In the genomic region with DNA sequence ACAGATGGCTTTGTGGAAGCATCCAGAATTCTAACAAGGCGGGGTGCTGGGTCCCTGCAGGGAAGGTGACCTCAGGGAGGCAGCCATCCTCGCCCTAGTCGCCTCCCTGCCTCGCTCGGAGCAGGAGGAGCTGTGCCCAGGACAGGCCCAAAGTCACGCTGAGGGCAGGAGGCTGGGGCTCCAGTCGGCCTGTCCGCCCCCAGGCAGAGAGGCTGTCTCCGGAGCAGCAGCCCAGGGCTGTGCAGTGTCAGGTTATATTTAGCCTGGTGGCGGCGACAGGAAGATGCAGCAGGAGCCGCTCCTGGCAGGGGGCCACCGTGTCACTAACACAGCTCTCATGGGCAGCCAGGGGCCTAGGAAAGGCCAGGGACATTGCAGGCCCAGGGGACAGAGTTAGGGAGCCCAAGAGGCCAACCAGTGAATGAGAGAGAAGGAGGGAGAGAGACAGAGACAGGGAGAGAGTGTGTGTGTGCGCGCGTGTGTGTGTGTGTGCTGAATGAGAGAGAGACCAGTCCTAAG, we compare ENCODE assay signal across 11 cellular contexts. TPM values are rescaled to one million over a fixed set of nuclear protein-coding genes. Genes with fewer than 3 reads are reported as not detected.
DNase-seq lines count a peak whose midpoint lies in the region; TF ChIP-seq lines count a peak whose summit lies in the region.
"Had no signal": no experiment of that assay in that cellular context is flagged by ENCODE, and none has a peak within 500 bp of the region (broad histone marks: within the 10 kb centered on the region; RNA-seq: fewer than 3 reads in every experiment).

No MANE protein-coding gene starts in this region.

- H3K27me3 Mint-ChIP-seq in chondrocyte (ENCODE audit: low read depth) (peaks cover 33% of the 10 kb centered on the region), nephron (ENCODE audit: low read depth) (peaks cover 5% of the 10 kb centered on the region)

- in situ Hi-C loops in brain microvascular endothelial cell (cut with HindIII; ENCODE audit: low pct_ligation_motif_present, low sequenced_read_pairs), result no loop called here

- H3K4me3 ChIP-seq in H7 (ENCODE audit: insufficient read depth, low read depth, low read length) (no peak overlapping the region), brain microvascular endothelial cell (ENCODE audit: low read depth, low read length) (no peak overlapping the region), coronary artery (no peak overlapping the region)
- H3K4me3 ChIP-seq: pancreas had no signal

- H3K36me3 Mint-ChIP-seq in chondrocyte (ENCODE audit: low read depth) (no peaks in the 10 kb centered on the region), nephron (ENCODE audit: low read depth) (no peaks in the 10 kb centered on the region)

- H3K4me3 Mint-ChIP-seq in chondrocyte (ENCODE audit: unreplicated experiment) (no peak overlapping the region), nephron (peak overlapping the region in 1 of 3 experiments; percentile 27)

- H3K27ac ChIP-seq in brain microvascular endothelial cell (no peak overlapping the region), coronary artery (no peak overlapping the region)
- H3K27ac ChIP-seq: pancreas had no signal

- H3K27me3 ChIP-seq in H7 (ENCODE audit: control insufficient read depth, insufficient read depth, low read length) (no peaks in the 10 kb centered on the region), brain microvascular endothelial cell (replicated peaks) (peaks cover 37% of the 10 kb centered on the region)
- H3K27me3 ChIP-seq: pancreas had no signal

- peak; percentile 25 for TF ChIP-seq CTCF in chondrocyte (IDR thresholded peaks at IDR 0.05)
- TF ChIP-seq CTCF in nephron (IDR thresholded peaks at IDR 0.05; ENCODE audit: unreplicated experiment in 3 of 3), result no peak
- TF ChIP-seq CTCF in brain microvascular endothelial cell (IDR thresholded peaks at IDR 0.05; ENCODE audit: low read depth, low read length, missing control alignments), result no peak
- no peak for TF ChIP-seq CTCF in coronary artery (IDR thresholded peaks at IDR 0.05)

- peak; percentile 88 for DNase-seq in H7
- peak; percentile 65 for DNase-seq in NCI-H2227 treated with DMSO at 0.1 percent for 48 hours (lab: John Stamatoyannopoulos, UW)
- DNase-seq in chondrocyte (ENCODE audit: low spot score), result no peak
- no peak for DNase-seq in brain microvascular endothelial cell
- no peak for DNase-seq in mesenteric fat pad (ENCODE audit: low spot score)
- DNase-seq in NCI-H187 treated with DMSO at 0.1 percent for 48 hours (lab: John Stamatoyannopoulos, UW), result no peak
- no peak for DNase-seq in coronary artery (ENCODE audit: low spot score)
- DNase-seq: activated CD4-positive, CD25-positive, alpha-beta regulatory T cell treated with anti-CD3 and anti-CD28 coated beads, Interleukin-2, amount 50 U/mL, for 72 hours; activated naive CD4-positive, alpha-beta T cell treated with anti-CD3 and anti-CD28 coated beads, Interleukin-2, amount 50 U/mL, for 16 hours had no signal

- no peaks in the 10 kb centered on the region for H3K36me3 ChIP-seq in H7 (replicated peaks; ENCODE audit: control insufficient read depth, insufficient read depth, low read length)
- H3K36me3 ChIP-seq in brain microvascular endothelial cell (replicated peaks), result no peaks in the 10 kb centered on the region
- H3K36me3 ChIP-seq: pancreas had no signal

- H3K27ac Mint-ChIP-seq in chondrocyte (ENCODE audit: unreplicated experiment) (no peak overlapping the region), nephron (peak overlapping the region; percentile 22 to 74 (median 54))

- H3K4me1 Mint-ChIP-seq in chondrocyte (ENCODE audit: low read depth), result peaks cover 21% of the 10 kb centered on the region
- H3K4me1 Mint-ChIP-seq in nephron, result peaks cover 77% of the 10 kb centered on the region

- H3K9me3 Mint-ChIP-seq in chondrocyte (ENCODE audit: low read depth) (no peaks in the 10 kb centered on the region), nephron (no peaks in the 10 kb centered on the region)

RNA-seq across cellular contexts. Expression of a gene that starts 13.5 kb away (rescaled TPM):
- total RNA-seq in H7 (2014; rRNA removed; shearing (Covaris generic)), result 9.3 and 9.5 TPM in 2 replicates
- total RNA-seq in chondrocyte (0.19 to 0.33 TPM (median 0.30 TPM) in 3 replicates), mesenteric fat pad (0.32 TPM)

RNA-seq across cellular contexts. Expression of a gene that starts 26.2 kb away (rescaled TPM):
- 15.5 and 16.5 TPM in 2 replicates for total RNA-seq in H7 (2014; rRNA removed; shearing (Covaris generic))
- total RNA-seq in chondrocyte (not detected in 3 replicates), mesenteric fat pad (57.1 TPM)

RNA-seq across cellular contexts. Expression of a gene that starts 59.6 kb away (rescaled TPM):
- total RNA-seq in H7 (2014; rRNA removed; shearing (Covaris generic)), result 1.7 TPM in 2 replicates
- total RNA-seq in chondrocyte, result 1.5 to 1.6 TPM in 2 of 3 replicates, not detected in the other
- not detected for total RNA-seq in mesenteric fat pad

Comparison
In these comparisons a context has a peak if more than half of its experiments do, and no peak if none do; other contexts are left out.
1. DNase-seq: peak in H7 (single experiment) and NCI-H2227 treated with DMSO at 0.1 percent for 48 hours (single experiment); none in chondrocyte (single experiment), brain microvascular endothelial cell (single experiment), mesenteric fat pad (single experiment), NCI-H187 treated with DMSO at 0.1 percent for 48 hours (single experiment) and coronary artery (single experiment).
2. RNA of a gene that starts 26.2 kb away (total RNA-seq): 57.1 TPM in mesenteric fat pad (single experiment) and 15.5 to 16.5 TPM in H7; not detected in chondrocyte; every median in the first group is over 10 times any median in the second.